1 cellular context compared by ENCODE assay signal in genomic region chr13:20159646-20160345, GRCh38.
TF ChIP-seq lines count a peak whose summit lies in the region.

No MANE protein-coding gene starts in this region.

TF ChIP-seq in GM12878, 131 proteins besides CTCF, POLR2A, EP300 and RAD21:
- no peak for TF ChIP-seq BACH1 (IDR thresholded peaks at IDR 0.05; ENCODE audit: borderline replicate concordance)
- no peak for TF ChIP-seq SIN3A (IDR thresholded peaks at IDR 0.05; ENCODE audit: low read depth, low read length)
- no peak for TF ChIP-seq CUX1 (IDR thresholded peaks at IDR 0.05; ENCODE audit: insufficient replicate concordance, low read depth, low read length)
- no peak for TF ChIP-seq CBFB (IDR thresholded peaks at IDR 0.05; ENCODE audit: low read depth)
- TF ChIP-seq IRF5 (IDR thresholded peaks at IDR 0.05; ENCODE audit: borderline replicate concordance) = no peak
- TF ChIP-seq SP1 (IDR thresholded peaks at IDR 0.05; ENCODE audit: low read depth, low read length) = no peak
- TF ChIP-seq ZNF274 (IDR thresholded peaks at IDR 0.05; ENCODE audit: insufficient read depth, insufficient read length) = no peak
- TF ChIP-seq STAT3 (IDR thresholded peaks at IDR 0.05; ENCODE audit: low read depth, low read length) = no peak
- TF ChIP-seq CBX5 (IDR thresholded peaks at IDR 0.05; ENCODE audit: low read depth) = no peak
- TF ChIP-seq SPI1 (IDR thresholded peaks at IDR 0.05; ENCODE audit: borderline replicate concordance, insufficient read depth, low read depth, low read length) = no peak
- TF ChIP-seq DPF2 (IDR thresholded peaks at IDR 0.05) = no peak
- TF ChIP-seq RB1 (IDR thresholded peaks at IDR 0.05; ENCODE audit: borderline replicate concordance) = no peak
- TF ChIP-seq SMAD1 (IDR thresholded peaks at IDR 0.05; ENCODE audit: low read depth, partially characterized antibody) = no peak
